In genomic region chr12:47773858-47774580, GRCh38 we compare ENCODE assay signal across 8 cellular contexts. TPM values are rescaled to one million over a fixed set of nuclear protein-coding genes. Genes with fewer than 3 reads are reported as not detected.
DNase-seq lines count a peak whose midpoint lies in the region; ATAC-seq and TF ChIP-seq lines count a peak whose summit lies in the region.

No MANE protein-coding gene starts in this region.

- H3K4me3 ChIP-seq in DOHH2 (ENCODE audit: low read length) (peak overlapping the region; percentile 92), Panc1 (ENCODE audit: low read depth in 2 of 2, low read length in 2 of 2) (peak overlapping the region; percentile 67 to 70), esophagus (ENCODE audit: low read depth in 1 of 2, low read length in 2 of 2) (peak overlapping the region; percentile 70 to 82)

- H3K9me3 ChIP-seq in DOHH2 (ENCODE audit: control insufficient read depth, insufficient read depth, low read length) = no peaks in the 10 kb centered on the region
- H3K9me3 ChIP-seq in Panc1 (ENCODE audit: control insufficient read depth, insufficient read depth, low read depth, low read length) = no peaks in the 10 kb centered on the region
- H3K9me3 ChIP-seq in esophagus (ENCODE audit: control insufficient read depth in 2 of 2, insufficient read depth in 1 of 2, low read depth in 1 of 2, low read length in 1 of 2) = no peaks in the 10 kb centered on the region

- H3K9me3 Mint-ChIP-seq in osteocyte (ENCODE audit: unreplicated experiment) = no peaks in the 10 kb centered on the region

- TF ChIP-seq CTCF in DOHH2 (IDR thresholded peaks at IDR 0.05; ENCODE audit: low read depth, low read length, poor library complexity, severe bottlenecking) (no peak), Panc1 (IDR thresholded peaks at IDR 0.05) (no peak), osteocyte (IDR thresholded peaks at IDR 0.05) (no peak)

- in situ Hi-C loops in Panc1 (cut with HindIII; ENCODE audit: low pct_unique_long_range_greater_than_20kb, low sequenced_read_pairs) = no loop called here

- H3K27ac ChIP-seq in DOHH2 (ENCODE audit: low read depth, low read length) (no peak overlapping the region), Panc1 (ENCODE audit: low read length) (peak overlapping the region; percentile 79), esophagus (ENCODE audit: low read depth in 2 of 2, low read length in 1 of 2) (peak overlapping the region in 1 of 2 donors; percentile 66)

- H3K4me2 ChIP-seq in DOHH2 (ENCODE audit: low read length) = peak overlapping the region; percentile 96

- CTCF ChIA-PET in Panc1 (lab: Charles Lee) = interaction anchor here (0.6 kb wide), 1 partner anchor 30 kb away, joined by 3 read pairs; no protein-coding TSS in a partner anchor

- no peaks in the 10 kb centered on the region for H3F3A ChIP-seq in DOHH2 (ENCODE audit: control insufficient read depth, insufficient read depth)

- H3K27me3 ChIP-seq in DOHH2 (ENCODE audit: control insufficient read depth, low read length) (peaks cover 16% of the 10 kb centered on the region), Panc1 (ENCODE audit: control insufficient read depth, insufficient read depth, low read length) (no peaks in the 10 kb centered on the region), esophagus (ENCODE audit: control insufficient read depth in 1 of 2, insufficient read depth in 2 of 2, low read length in 2 of 2) (no peaks in the 10 kb centered on the region)

- ATAC-seq in Panc1 = no peak

- H3K4me3 Mint-ChIP-seq in osteocyte (ENCODE audit: unreplicated experiment) = peak overlapping the region; percentile 84

- no peaks in the 10 kb centered on the region for H3K36me3 Mint-ChIP-seq in osteocyte (ENCODE audit: unreplicated experiment)

- 51 to 53% methylated on average over 14 of the region's 14 CpGs for WGBS in esophagus, 2 donors

- no peaks in the 10 kb centered on the region for H3K9me2 ChIP-seq in DOHH2 (replicated peaks; ENCODE audit: control insufficient read depth, low read length)

- H4K20me1 ChIP-seq in DOHH2 (ENCODE audit: control insufficient read depth, insufficient read depth, low read depth, low read length) = no peaks in the 10 kb centered on the region

- H3K36me3 ChIP-seq in DOHH2 (ENCODE audit: control insufficient read depth, low read length) (no peaks in the 10 kb centered on the region), Panc1 (ENCODE audit: control insufficient read depth, insufficient read depth, low read length) (no peaks in the 10 kb centered on the region; the same call in 1 of the 2 replicates), esophagus (ENCODE audit: control insufficient read depth in 2 of 2, insufficient read depth in 2 of 2, low read length in 1 of 2) (no peaks in the 10 kb centered on the region)

- no peaks in the 10 kb centered on the region for H3K27me3 Mint-ChIP-seq in osteocyte (ENCODE audit: unreplicated experiment)

- no TSS peak for BruUV-seq in Panc1 (replicated peaks; lab: Mats Ljungman, UMichigan)

- H3K4me1 Mint-ChIP-seq in osteocyte (ENCODE audit: unreplicated experiment) = peaks cover 36% of the 10 kb centered on the region

- POLR2A ChIA-PET in Panc1 (lab: Charles Lee) = interaction anchor here (0.9 kb wide), 1 partner anchor 59 kb away, joined by 4 read pairs; no protein-coding TSS in a partner anchor

- intact Hi-C loops in Panc1 (cut with micrococcal nuclease; ENCODE audit: unreplicated experiment) = no loop called here

- no peak for DNase-seq in Panc1 (ENCODE audit: low read depth, low spot score)
- no peak for DNase-seq in osteocyte (ENCODE audit: extremely low spot score, unreplicated experiment)
- DNase-seq in NCI-H1105 (lab: John Stamatoyannopoulos, UW) = no peak
- no peak for DNase-seq in activated CD4-positive, alpha-beta T cell treated with anti-CD3 and anti-CD28 coated beads for 48 hours
- no peak for DNase-seq in stimulated activated CD4-positive, alpha-beta T cell treated with anti-CD3 and anti-CD28 coated beads, Interleukin-2, amount 100 ng/mL, for 24 hours
- no peak for DNase-seq in NCI-H1694 treated with DMSO at 0.1 percent for 48 hours (lab: John Stamatoyannopoulos, UW)

- H3K4me1 ChIP-seq in DOHH2 (ENCODE audit: control insufficient read depth, low read length) (peaks cover 34% of the 10 kb centered on the region), Panc1 (ENCODE audit: control insufficient read depth, insufficient read depth, low read length) (peaks cover 50% of the 10 kb centered on the region), esophagus (ENCODE audit: control insufficient read depth in 2 of 2, insufficient read depth in 2 of 2, low read length in 1 of 2) (peaks cover 10 to 23% of the 10 kb centered on the region in 2 donors)

- peaks cover 6% of the 10 kb centered on the region for H3K79me2 ChIP-seq in DOHH2 (ENCODE audit: control insufficient read depth, low read length)

- no peak overlapping the region for H3K27ac Mint-ChIP-seq in osteocyte (ENCODE audit: unreplicated experiment)

RNA-seq across cellular contexts. Expression of gene SLC48A1, which starts 1.0 kb away (rescaled TPM):
- 32.0 TPM for total RNA-seq in Panc1 (2021; ENCODE audit: unreplicated experiment)
- 27.4 TPM for polyA plus RNA-seq in Panc1 (2012; ENCODE audit: insufficient read length)
- 10 to 100 TPM; 17.7 to 20.6 TPM for polyA plus RNA-seq in esophagus
- 21.2 and 21.6 TPM in 2 replicates for total RNA-seq in osteocyte

RNA-seq across cellular contexts. Expression of gene RAPGEF3, which starts 15.3 kb away (rescaled TPM):
- total RNA-seq in Panc1 (2021; ENCODE audit: unreplicated experiment) (5.8 TPM), osteocyte (1.2 and 1.9 TPM in 2 replicates)
- 2.5 TPM for polyA plus RNA-seq in Panc1 (2012; ENCODE audit: insufficient read length)
- 10 to 100 TPM; 23.2 to 75.2 TPM for polyA plus RNA-seq in esophagus

RNA-seq across cellular contexts. Expression of gene HDAC7, which starts 45.7 kb away (rescaled TPM):
- total RNA-seq in Panc1 (2021; ENCODE audit: unreplicated experiment) = 84.2 TPM
- 63.0 TPM for polyA plus RNA-seq in Panc1 (2012; ENCODE audit: insufficient read length)
- 10 to 100 TPM; 20.9 to 35.6 TPM for polyA plus RNA-seq in esophagus
- 114 and 120 TPM in 2 replicates for total RNA-seq in osteocyte

RNA-seq across cellular contexts. Expression of gene ENDOU, which starts 48.7 kb away (rescaled TPM):
- total RNA-seq in Panc1 (2021; ENCODE audit: unreplicated experiment) (not detected), osteocyte (not detected in 2 replicates)
- polyA plus RNA-seq in Panc1 (2012; ENCODE audit: insufficient read length) = not detected
- polyA plus RNA-seq in esophagus = 100 to 1,000 TPM; 101 to 139 TPM
